In genomic region chr17:67460097-67460496, GRCh38 we compare ENCODE assay signal across 1 cellular context.
TF ChIP-seq lines count a peak whose summit lies in the region.

No MANE protein-coding gene starts in this region.

TF ChIP-seq in WTC11, 78 proteins besides CTCF, POLR2A, EP300 and RAD21:
- no peak for TF ChIP-seq JAZF1 (CRISPR knock-in tag; IDR thresholded peaks at IDR 0.05)
- no peak for TF ChIP-seq NFATC4 (CRISPR knock-in tag; IDR thresholded peaks at IDR 0.05)
- no peak for TF ChIP-seq ZNF219 (CRISPR knock-in tag; IDR thresholded peaks at IDR 0.05; ENCODE audit: borderline replicate concordance)
- TF ChIP-seq ZBTB21 (CRISPR knock-in tag; IDR thresholded peaks at IDR 0.05; ENCODE audit: borderline replicate concordance) = no peak
